2 cellular contexts compared by ENCODE assay signal in the genomic region with DNA sequence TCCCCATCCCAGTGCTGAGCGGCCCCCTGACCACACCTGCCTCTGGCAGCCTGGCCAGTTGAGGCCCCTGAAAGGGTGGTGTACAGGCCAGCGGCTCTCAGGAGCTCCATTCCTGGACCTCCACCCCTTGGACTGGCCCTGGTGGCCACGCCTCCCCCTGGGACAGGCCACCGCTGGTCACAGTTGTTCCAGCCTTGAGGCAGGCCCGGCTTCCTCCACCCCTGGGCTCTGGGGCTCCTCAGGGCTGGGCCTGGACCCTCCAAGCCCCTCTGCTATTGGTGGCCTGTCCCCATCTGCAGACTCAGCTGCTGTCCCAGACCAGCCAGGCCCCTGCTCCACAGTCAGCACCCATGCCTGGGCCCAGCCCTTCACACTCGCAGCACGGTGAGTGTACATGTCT.
TF ChIP-seq lines count a peak whose summit lies in the region.

No MANE protein-coding gene starts in this region.

TF ChIP-seq in HepG2, 621 proteins besides CTCF, POLR2A, EP300 and RAD21:
- TF ChIP-seq ARID5B (CRISPR knock-in tag; IDR thresholded peaks at IDR 0.05) (no peak), ZNF619 (CRISPR knock-in tag; IDR thresholded peaks at IDR 0.05) (no peak), BATF2 (CRISPR knock-in tag; IDR thresholded peaks at IDR 0.05) (no peak), ZNF761 (CRISPR knock-in tag; conservative IDR thresholded peaks at IDR 0.05) (no peak), ZSCAN5A (CRISPR knock-in tag; IDR thresholded peaks at IDR 0.05; ENCODE audit: borderline replicate concordance) (no peak), ETV5 (CRISPR knock-in tag; IDR thresholded peaks at IDR 0.05; ENCODE audit: borderline replicate concordance) (no peak), KDM5A (IDR thresholded peaks at IDR 0.05; ENCODE audit: borderline replicate concordance, low read length) (no peak), HOXA5 (CRISPR knock-in tag; IDR thresholded peaks at IDR 0.05) (no peak)
- TF ChIP-seq, protein P1, sequence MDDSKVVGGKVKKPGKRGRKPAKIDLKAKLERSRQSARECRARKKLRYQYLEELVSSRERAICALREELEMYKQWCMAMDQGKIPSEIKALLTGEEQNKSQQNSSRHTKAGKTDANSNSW (CRISPR knock-in tag; IDR thresholded peaks at IDR 0.05; ENCODE audit: borderline replicate concordance), result no peak
- TF ChIP-seq, protein P2, sequence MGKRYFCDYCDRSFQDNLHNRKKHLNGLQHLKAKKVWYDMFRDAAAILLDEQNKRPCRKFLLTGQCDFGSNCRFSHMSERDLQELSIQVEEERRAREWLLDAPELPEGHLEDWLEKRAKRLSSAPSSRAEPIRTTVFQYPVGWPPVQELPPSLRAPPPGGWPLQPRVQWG (CRISPR knock-in tag; IDR thresholded peaks at IDR 0.05; ENCODE audit: borderline replicate concordance, low read depth), result no peak

TF ChIP-seq in K562, 482 proteins besides CTCF, POLR2A, EP300 and RAD21 (continued from another document):
- TF ChIP-seq CHD7 (IDR thresholded peaks at IDR 0.05; ENCODE audit: low read depth, low read length) (no peak), NCOA6 (IDR thresholded peaks at IDR 0.05) (no peak), U2AF1 (optimal IDR thresholded peaks at IDR 0.05; ENCODE audit: low read depth, low read length) (no peak), MEF2D (tag; conservative IDR thresholded peaks at IDR 0.05; ENCODE audit: low read depth) (no peak), SRSF1 (IDR thresholded peaks at IDR 0.05; ENCODE audit: low read depth, low read length) (no peak), GATAD2B (IDR thresholded peaks at IDR 0.05; ENCODE audit: borderline replicate concordance) (no peak), KLF10 (CRISPR knock-in tag; IDR thresholded peaks at IDR 0.05) (no peak)
- TF ChIP-seq, protein P3, sequence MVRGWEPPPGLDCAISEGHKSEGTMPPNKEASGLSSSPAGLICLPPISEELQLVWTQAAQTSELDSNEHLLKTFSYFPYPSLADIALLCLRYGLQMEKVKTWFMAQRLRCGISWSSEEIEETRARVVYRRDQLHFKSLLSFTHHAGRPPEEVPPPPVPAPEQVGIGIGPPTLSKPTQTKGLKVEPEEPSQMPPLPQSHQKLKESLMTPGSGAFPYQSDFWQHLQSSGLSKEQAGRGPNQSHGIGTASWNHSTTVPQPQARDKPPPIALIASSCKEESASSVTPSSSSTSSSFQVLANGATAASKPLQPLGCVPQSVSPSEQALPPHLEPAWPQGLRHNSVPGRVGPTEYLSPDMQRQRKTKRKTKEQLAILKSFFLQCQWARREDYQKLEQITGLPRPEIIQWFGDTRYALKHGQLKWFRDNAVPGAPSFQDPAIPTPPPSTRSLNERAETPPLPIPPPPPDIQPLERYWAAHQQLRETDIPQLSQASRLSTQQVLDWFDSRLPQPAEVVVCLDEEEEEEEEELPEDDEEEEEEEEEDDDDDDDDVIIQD (CRISPR knock-in tag; IDR thresholded peaks at IDR 0.05), result no peak
TF ChIP-seq in K562: peak in this region for 0.
